ENCODE assay signal across 10 cellular contexts in the genomic region with DNA sequence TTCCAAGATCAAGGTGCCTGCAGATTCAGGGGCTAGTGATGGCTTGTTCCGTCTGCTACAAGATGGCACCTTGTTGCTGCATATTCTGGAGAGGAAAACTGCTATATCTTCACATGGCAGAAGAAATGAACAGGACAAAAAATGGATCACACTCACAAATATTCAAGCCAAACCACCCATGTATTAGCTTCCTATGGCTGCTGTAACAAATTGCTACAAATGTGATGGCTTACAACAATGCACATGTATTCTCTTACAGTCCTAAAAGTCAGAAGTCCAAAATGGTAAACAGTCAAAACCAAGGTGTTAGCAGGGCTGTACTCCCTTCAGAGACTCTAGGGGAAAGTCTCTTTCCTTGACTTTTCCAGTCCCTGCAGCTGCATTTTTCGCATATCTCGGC. TPM values are rescaled to one million over a fixed set of nuclear protein-coding genes. Genes with fewer than 3 reads are reported as not detected.
"Had no signal": no experiment of that assay in that cellular context is flagged by ENCODE, and none has a peak within 500 bp of the region (broad histone marks: within the 10 kb centered on the region; RNA-seq: fewer than 3 reads in every experiment).

No MANE protein-coding gene starts in this region.

- H3K4me1 Mint-ChIP-seq: IgD-negative memory B cell had no signal

- H3K27ac Mint-ChIP-seq: H9, IgD-negative memory B cell had no signal

- H3K9ac ChIP-seq: GM23248, KMS-11 had no signal

- H3K4me2 ChIP-seq: KMS-11 had no signal

- H2AFZ ChIP-seq: GM23248 had no signal

- DNase-seq: GM23248, H9, HCEC 1CT, KBM-7 had no signal

- H3K4me3 Mint-ChIP-seq: H9, IgD-negative memory B cell had no signal

- FAIRE-seq: H1, H54 had no signal

- H3K36me3 Mint-ChIP-seq: IgD-negative memory B cell had no signal

- H3K4me3 ChIP-seq: GM23248 had no signal

- H3K27ac ChIP-seq: GM23248, HL-60, KMS-11 had no signal

RNA-seq across cellular contexts. Expression of a gene that starts 55.8 kb away (rescaled TPM):
- total RNA-seq: GM23248, H1, H9, HT1080 had no signal
- polyA plus RNA-seq: GM23248, H1, IgD-negative memory B cell had no signal
